Comparison of ENCODE assay signal across 9 cellular contexts in the genomic region with DNA sequence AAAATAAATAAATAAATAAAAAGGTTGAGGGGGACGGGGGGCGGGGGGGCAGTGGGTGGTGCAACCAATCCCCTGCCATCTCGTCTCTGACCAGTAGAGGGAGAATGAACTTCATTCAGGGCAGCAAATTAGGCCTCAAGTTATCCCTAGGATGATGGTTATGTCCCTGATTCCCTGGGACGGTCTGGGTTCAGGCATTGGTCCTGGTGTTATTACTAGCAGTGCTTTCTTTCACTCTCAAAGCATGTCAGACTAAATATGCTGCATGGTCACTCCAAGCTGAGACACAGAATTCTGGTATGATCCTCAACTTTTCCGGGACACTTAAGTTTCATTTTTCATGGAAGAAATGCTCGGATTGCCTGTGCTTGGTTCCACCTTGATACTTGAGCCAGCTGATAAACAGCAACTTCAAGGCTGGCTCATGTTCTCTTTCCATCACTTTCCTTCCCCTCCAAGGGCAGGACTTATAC. TPM values are rescaled to one million over a fixed set of nuclear protein-coding genes. Genes with fewer than 3 reads are reported as not detected.
DNase-seq lines count a peak whose midpoint lies in the region; ATAC-seq and TF ChIP-seq lines count a peak whose summit lies in the region.
"Had no signal": no experiment of that assay in that cellular context is flagged by ENCODE, and none has a peak within 500 bp of the region (broad histone marks: within the 10 kb centered on the region; RNA-seq: fewer than 3 reads in every experiment).

No MANE protein-coding gene starts in this region.

- TF ChIP-seq CTCF in hepatocyte (IDR thresholded peaks at IDR 0.05; ENCODE audit: poor library complexity): peak; percentile 66

- peak; percentile 53 for ATAC-seq in Right ventricle myocardium inferior
- ATAC-seq in activated naive CD8-positive, alpha-beta T cell treated with anti-CD3 and anti-CD28 coated beads, Interleukin-2, amount 50 U/mL, for 24 hours: no peak

- H3K27ac ChIP-seq in hepatocyte: peak overlapping the region; percentile 78

- H3K9me3 ChIP-seq in hepatocyte (ENCODE audit: low read depth): no peaks in the 10 kb centered on the region

- peaks cover 49% of the 10 kb centered on the region for H3K79me2 ChIP-seq in hepatocyte

- H3K9me2 ChIP-seq in hepatocyte (replicated peaks; ENCODE audit: insufficient read depth): no peaks in the 10 kb centered on the region

- H3K4me2 ChIP-seq in hepatocyte: no peak overlapping the region

- intact Hi-C loops in Right ventricle myocardium inferior (cut with DNase I) (loop anchor here (5.0 kb wide), 3 partner anchors 41 to 1321 kb away; partner anchors contain the start of gene DAP), cardiac septum (cut with DNase I) (loop anchor here (5.0 kb wide), 2 partner anchors 61 to 286 kb away; partner anchors contain the start of gene DAP)

- peaks cover 15% of the 10 kb centered on the region for H3K4me1 ChIP-seq in hepatocyte (ENCODE audit: insufficient read depth)

- H3K4me3 ChIP-seq in hepatocyte: no peak overlapping the region

- H3K36me3 Mint-ChIP-seq in activated naive CD8-positive, alpha-beta T cell treated with anti-CD3 and anti-CD28 coated beads, Interleukin-2, amount 50 U/mL, for 24 hours (ENCODE audit: low read depth): peaks cover 10% of the 10 kb centered on the region

- peaks cover 33% of the 10 kb centered on the region for H4K20me1 ChIP-seq in hepatocyte (ENCODE audit: insufficient read depth, poor library complexity, severe bottlenecking)

- DNase-seq in Right ventricle myocardium inferior (ENCODE audit: missing footprints) (no peak), cardiac septum (ENCODE audit: low spot score) (no peak), NCI-H345 (lab: John Stamatoyannopoulos, UW) (peak; percentile 11), hepatocyte (ENCODE audit: low spot score) (peak; percentile 54), DMS79 treated with DMSO at 0.1 percent for 48 hours (lab: John Stamatoyannopoulos, UW) (no peak)
- DNase-seq in activated naive CD8-positive, alpha-beta T cell treated with anti-CD3 and anti-CD28 coated beads, Interleukin-2, amount 50 U/mL, for 24 hours: peak; percentile 60
- DNase-seq in stimulated activated CD4-positive, alpha-beta T cell treated with anti-CD3 and anti-CD28 coated beads, Interleukin-4, amount 100 ng/mL, for 24 hours: peak; percentile 40
- DNase-seq in stimulated activated naive CD4-positive, alpha-beta T cell treated with Interleukin-2 at 50 U/mL for 16 hours (lab: John Stamatoyannopoulos, UW): no peak

- H2AFZ ChIP-seq in hepatocyte: no peak overlapping the region

- peaks cover 52% of the 10 kb centered on the region for H3K4me1 Mint-ChIP-seq in activated naive CD8-positive, alpha-beta T cell treated with anti-CD3 and anti-CD28 coated beads, Interleukin-2, amount 50 U/mL, for 24 hours

- H3K27me3 ChIP-seq in hepatocyte: no peaks in the 10 kb centered on the region

- H3K27me3 Mint-ChIP-seq in activated naive CD8-positive, alpha-beta T cell treated with anti-CD3 and anti-CD28 coated beads, Interleukin-2, amount 50 U/mL, for 24 hours: no peaks in the 10 kb centered on the region
- H3K27me3 Mint-ChIP-seq: dendritic cell treated with granulocyte-macrophage colony-stimulating factor and Interleukin-4, amounts not matched to agents 40 ng/mL and 50 ng/mL, for 4 days had no signal

- no peak overlapping the region for H3K4me3 Mint-ChIP-seq in activated naive CD8-positive, alpha-beta T cell treated with anti-CD3 and anti-CD28 coated beads, Interleukin-2, amount 50 U/mL, for 24 hours
- H3K4me3 Mint-ChIP-seq: dendritic cell treated with granulocyte-macrophage colony-stimulating factor and Interleukin-4, amounts not matched to agents 40 ng/mL and 50 ng/mL, for 4 days had no signal

- no peak overlapping the region for H3K27ac Mint-ChIP-seq in activated naive CD8-positive, alpha-beta T cell treated with anti-CD3 and anti-CD28 coated beads, Interleukin-2, amount 50 U/mL, for 24 hours
- H3K27ac Mint-ChIP-seq: dendritic cell treated with granulocyte-macrophage colony-stimulating factor and Interleukin-4, amounts not matched to agents 40 ng/mL and 50 ng/mL, for 4 days had no signal

- H3K9me3 Mint-ChIP-seq in activated naive CD8-positive, alpha-beta T cell treated with anti-CD3 and anti-CD28 coated beads, Interleukin-2, amount 50 U/mL, for 24 hours: no peaks in the 10 kb centered on the region
- H3K9me3 Mint-ChIP-seq: dendritic cell treated with granulocyte-macrophage colony-stimulating factor and Interleukin-4, amounts not matched to agents 40 ng/mL and 50 ng/mL, for 4 days had no signal

- H3K36me3 ChIP-seq in hepatocyte (replicated peaks; ENCODE audit: insufficient read depth, low read depth): no peaks in the 10 kb centered on the region

- WGBS in hepatocyte (ENCODE audit: low lambda C conversion rate, missing lambda C conversion rate): 65% methylated on average over 6 of the region's 6 CpGs

RNA-seq across cellular contexts. Expression of gene DAP, which starts 59.4 kb away (rescaled TPM):
- 18.7 TPM for total RNA-seq in Right ventricle myocardium inferior
- total RNA-seq in cardiac septum: 56.2 TPM
- 69.1 and 74.8 TPM in 2 replicates for total RNA-seq in hepatocyte
- 193 and 196 TPM in 2 replicates for polyA plus RNA-seq in hepatocyte

Comparison
In these comparisons a context has a peak if more than half of its experiments do, and no peak if none do; other contexts are left out.
1. DNase-seq: peak in NCI-H345 (single experiment), activated naive CD8-positive, alpha-beta T cell treated with anti-CD3 and anti-CD28 coated beads, Interleukin-2, amount 50 U/mL, for 24 hours (single experiment), hepatocyte (single experiment) and stimulated activated CD4-positive, alpha-beta T cell treated with anti-CD3 and anti-CD28 coated beads, Interleukin-4, amount 100 ng/mL, for 24 hours (single experiment); none in Right ventricle myocardium inferior (single experiment), cardiac septum (single experiment), DMS79 treated with DMSO at 0.1 percent for 48 hours (single experiment) and stimulated activated naive CD4-positive, alpha-beta T cell treated with Interleukin-2 at 50 U/mL for 16 hours (single experiment).